In genomic region chr1:47867447-47868347, GRCh38 we compare ENCODE assay signal across 1 cellular context.
TF ChIP-seq lines count a peak whose summit lies in the region.

No MANE protein-coding gene starts in this region.

TF ChIP-seq in HepG2, 621 proteins besides CTCF, POLR2A, EP300 and RAD21 (continued from another document and continues in another):
- TF ChIP-seq ARID3A (IDR thresholded peaks at IDR 0.05; ENCODE audit: low read depth, low read length): no peak; the same call in 1 of the 2 replicates
- TF ChIP-seq GTF2F1 (IDR thresholded peaks at IDR 0.05; ENCODE audit: low read length): no peak
- no peak for TF ChIP-seq ZNF7 (CRISPR knock-in tag; IDR thresholded peaks at IDR 0.05)
- no peak for TF ChIP-seq HIVEP1 (CRISPR knock-in tag; IDR thresholded peaks at IDR 0.05)
- no peak for TF ChIP-seq ARID4A (CRISPR knock-in tag; IDR thresholded peaks at IDR 0.05; ENCODE audit: borderline replicate concordance)
- TF ChIP-seq ZNF563 (CRISPR knock-in tag; IDR thresholded peaks at IDR 0.05): no peak
- TF ChIP-seq, protein P1, sequence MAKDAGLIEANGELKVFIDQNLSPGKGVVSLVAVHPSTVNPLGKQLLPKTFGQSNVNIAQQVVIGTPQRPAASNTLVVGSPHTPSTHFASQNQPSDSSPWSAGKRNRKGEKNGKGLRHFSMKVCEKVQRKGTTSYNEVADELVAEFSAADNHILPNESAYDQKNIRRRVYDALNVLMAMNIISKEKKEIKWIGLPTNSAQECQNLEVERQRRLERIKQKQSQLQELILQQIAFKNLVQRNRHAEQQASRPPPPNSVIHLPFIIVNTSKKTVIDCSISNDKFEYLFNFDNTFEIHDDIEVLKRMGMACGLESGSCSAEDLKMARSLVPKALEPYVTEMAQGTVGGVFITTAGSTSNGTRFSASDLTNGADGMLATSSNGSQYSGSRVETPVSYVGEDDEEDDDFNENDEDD (CRISPR knock-in tag; IDR thresholded peaks at IDR 0.05; ENCODE audit: borderline replicate concordance): no peak
- TF ChIP-seq TCF12 (IDR thresholded peaks at IDR 0.05): no peak
- TF ChIP-seq TCF12 (CRISPR knock-in tag; IDR thresholded peaks at IDR 0.05): peak; percentile 71
- TF ChIP-seq, protein P2, sequence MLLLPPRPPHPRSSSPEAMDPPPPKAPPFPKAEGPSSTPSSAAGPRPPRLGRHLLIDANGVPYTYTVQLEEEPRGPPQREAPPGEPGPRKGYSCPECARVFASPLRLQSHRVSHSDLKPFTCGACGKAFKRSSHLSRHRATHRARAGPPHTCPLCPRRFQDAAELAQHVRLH (CRISPR knock-in tag; IDR thresholded peaks at IDR 0.05; ENCODE audit: borderline replicate concordance, low read depth): no peak; the same call in 1 of the 2 replicates
- TF ChIP-seq YY1 (IDR thresholded peaks at IDR 0.05; ENCODE audit: insufficient read depth, insufficient replicate concordance, low read depth, low read length): no peak
- TF ChIP-seq GPN1 (CRISPR knock-in tag; IDR thresholded peaks at IDR 0.05; ENCODE audit: borderline replicate concordance): no peak
- TF ChIP-seq, protein P3, sequence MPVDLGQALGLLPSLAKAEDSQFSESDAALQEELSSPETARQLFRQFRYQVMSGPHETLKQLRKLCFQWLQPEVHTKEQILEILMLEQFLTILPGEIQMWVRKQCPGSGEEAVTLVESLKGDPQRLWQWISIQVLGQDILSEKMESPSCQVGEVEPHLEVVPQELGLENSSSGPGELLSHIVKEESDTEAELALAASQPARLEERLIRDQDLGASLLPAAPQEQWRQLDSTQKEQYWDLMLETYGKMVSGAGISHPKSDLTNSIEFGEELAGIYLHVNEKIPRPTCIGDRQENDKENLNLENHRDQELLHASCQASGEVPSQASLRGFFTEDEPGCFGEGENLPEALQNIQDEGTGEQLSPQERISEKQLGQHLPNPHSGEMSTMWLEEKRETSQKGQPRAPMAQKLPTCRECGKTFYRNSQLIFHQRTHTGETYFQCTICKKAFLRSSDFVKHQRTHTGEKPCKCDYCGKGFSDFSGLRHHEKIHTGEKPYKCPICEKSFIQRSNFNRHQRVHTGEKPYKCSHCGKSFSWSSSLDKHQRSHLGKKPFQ (CRISPR knock-in tag; IDR thresholded peaks at IDR 0.05; ENCODE audit: insufficient replicate concordance): peak; percentile 82
- no peak for TF ChIP-seq RELA (CRISPR knock-in tag; IDR thresholded peaks at IDR 0.05)
- TF ChIP-seq PAF1 (CRISPR knock-in tag; IDR thresholded peaks at IDR 0.05): no peak
- no peak for TF ChIP-seq ZNF598 (CRISPR knock-in tag; IDR thresholded peaks at IDR 0.05; ENCODE audit: borderline replicate concordance)
- TF ChIP-seq, protein P4, sequence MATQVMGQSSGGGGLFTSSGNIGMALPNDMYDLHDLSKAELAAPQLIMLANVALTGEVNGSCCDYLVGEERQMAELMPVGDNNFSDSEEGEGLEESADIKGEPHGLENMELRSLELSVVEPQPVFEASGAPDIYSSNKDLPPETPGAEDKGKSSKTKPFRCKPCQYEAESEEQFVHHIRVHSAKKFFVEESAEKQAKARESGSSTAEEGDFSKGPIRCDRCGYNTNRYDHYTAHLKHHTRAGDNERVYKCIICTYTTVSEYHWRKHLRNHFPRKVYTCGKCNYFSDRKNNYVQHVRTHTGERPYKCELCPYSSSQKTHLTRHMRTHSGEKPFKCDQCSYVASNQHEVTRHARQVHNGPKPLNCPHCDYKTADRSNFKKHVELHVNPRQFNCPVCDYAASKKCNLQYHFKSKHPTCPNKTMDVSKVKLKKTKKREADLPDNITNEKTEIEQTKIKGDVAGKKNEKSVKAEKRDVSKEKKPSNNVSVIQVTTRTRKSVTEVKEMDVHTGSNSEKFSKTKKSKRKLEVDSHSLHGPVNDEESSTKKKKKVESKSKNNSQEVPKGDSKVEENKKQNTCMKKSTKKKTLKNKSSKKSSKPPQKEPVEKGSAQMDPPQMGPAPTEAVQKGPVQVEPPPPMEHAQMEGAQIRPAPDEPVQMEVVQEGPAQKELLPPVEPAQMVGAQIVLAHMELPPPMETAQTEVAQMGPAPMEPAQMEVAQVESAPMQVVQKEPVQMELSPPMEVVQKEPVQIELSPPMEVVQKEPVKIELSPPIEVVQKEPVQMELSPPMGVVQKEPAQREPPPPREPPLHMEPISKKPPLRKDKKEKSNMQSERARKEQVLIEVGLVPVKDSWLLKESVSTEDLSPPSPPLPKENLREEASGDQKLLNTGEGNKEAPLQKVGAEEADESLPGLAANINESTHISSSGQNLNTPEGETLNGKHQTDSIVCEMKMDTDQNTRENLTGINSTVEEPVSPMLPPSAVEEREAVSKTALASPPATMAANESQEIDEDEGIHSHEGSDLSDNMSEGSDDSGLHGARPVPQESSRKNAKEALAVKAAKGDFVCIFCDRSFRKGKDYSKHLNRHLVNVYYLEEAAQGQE (IDR thresholded peaks at IDR 0.05; ENCODE audit: borderline replicate concordance in 1 of 2, low read depth in 1 of 2, low read length in 2 of 2): no peak
- TF ChIP-seq DMAP1 (CRISPR knock-in tag; IDR thresholded peaks at IDR 0.05): 0 out of 2 replicates have a peak, but pooled peaks have one; percentile 32
- TF ChIP-seq ZNF33A (CRISPR knock-in tag; IDR thresholded peaks at IDR 0.05; ENCODE audit: borderline replicate concordance): no peak
- TF ChIP-seq, protein P5, sequence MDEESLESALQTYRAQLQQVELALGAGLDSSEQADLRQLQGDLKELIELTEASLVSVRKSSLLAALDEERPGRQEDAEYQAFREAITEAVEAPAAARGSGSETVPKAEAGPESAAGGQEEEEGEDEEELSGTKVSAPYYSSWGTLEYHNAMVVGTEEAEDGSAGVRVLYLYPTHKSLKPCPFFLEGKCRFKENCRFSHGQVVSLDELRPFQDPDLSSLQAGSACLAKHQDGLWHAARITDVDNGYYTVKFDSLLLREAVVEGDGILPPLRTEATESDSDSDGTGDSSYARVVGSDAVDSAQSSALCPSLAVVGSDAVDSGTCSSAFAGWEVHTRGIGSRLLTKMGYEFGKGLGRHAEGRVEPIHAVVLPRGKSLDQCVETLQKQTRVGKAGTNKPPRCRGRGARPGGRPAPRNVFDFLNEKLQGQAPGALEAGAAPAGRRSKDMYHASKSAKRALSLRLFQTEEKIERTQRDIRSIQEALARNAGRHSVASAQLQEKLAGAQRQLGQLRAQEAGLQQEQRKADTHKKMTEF (CRISPR knock-in tag; IDR thresholded peaks at IDR 0.05): no peak; the same call in 1 of the 2 replicates
- TF ChIP-seq ZNF451 (CRISPR knock-in tag; IDR thresholded peaks at IDR 0.05): no peak
- TF ChIP-seq, protein P6, sequence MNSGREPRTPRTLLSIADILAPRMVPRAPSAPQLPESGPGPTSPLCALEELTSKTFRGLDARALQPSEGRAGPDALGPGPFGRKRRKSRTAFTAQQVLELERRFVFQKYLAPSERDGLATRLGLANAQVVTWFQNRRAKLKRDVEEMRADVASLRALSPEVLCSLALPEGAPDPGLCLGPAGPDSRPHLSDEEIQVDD (CRISPR knock-in tag; IDR thresholded peaks at IDR 0.05; ENCODE audit: borderline replicate concordance): no peak
- TF ChIP-seq ZBTB8A (CRISPR knock-in tag; IDR thresholded peaks at IDR 0.05; ENCODE audit: borderline replicate concordance, low read depth): no peak
- peak; percentile 41; the same call in 1 of the 2 replicates for TF ChIP-seq NR2F6 (IDR thresholded peaks at IDR 0.05)
- TF ChIP-seq NR2F6 (CRISPR knock-in tag; IDR thresholded peaks at IDR 0.05): peak; percentile 68
- TF ChIP-seq ZNF501 (CRISPR knock-in tag; IDR thresholded peaks at IDR 0.05): no peak
- no peak for TF ChIP-seq ZNF256 (CRISPR knock-in tag; conservative IDR thresholded peaks at IDR 0.05)
- TF ChIP-seq ZBTB43 (CRISPR knock-in tag; conservative IDR thresholded peaks at IDR 0.05): no peak
- TF ChIP-seq GTF3A (CRISPR knock-in tag; conservative IDR thresholded peaks at IDR 0.05): no peak
- no peak for TF ChIP-seq ZNF274 (CRISPR knock-in tag; IDR thresholded peaks at IDR 0.05)
- TF ChIP-seq CREM (IDR thresholded peaks at IDR 0.05): peak; percentile 76
- no peak for TF ChIP-seq CREM (CRISPR knock-in tag; IDR thresholded peaks at IDR 0.05)
- TF ChIP-seq ZNF460 (CRISPR knock-in tag; IDR thresholded peaks at IDR 0.05; ENCODE audit: borderline replicate concordance): no peak
- no peak for TF ChIP-seq ZNF570 (CRISPR knock-in tag; IDR thresholded peaks at IDR 0.05; ENCODE audit: borderline replicate concordance)
- TF ChIP-seq SIX1 (CRISPR knock-in tag; IDR thresholded peaks at IDR 0.05; ENCODE audit: borderline replicate concordance): 0 out of 2 replicates have a peak, but pooled peaks have one; percentile 21
- TF ChIP-seq, protein P7, sequence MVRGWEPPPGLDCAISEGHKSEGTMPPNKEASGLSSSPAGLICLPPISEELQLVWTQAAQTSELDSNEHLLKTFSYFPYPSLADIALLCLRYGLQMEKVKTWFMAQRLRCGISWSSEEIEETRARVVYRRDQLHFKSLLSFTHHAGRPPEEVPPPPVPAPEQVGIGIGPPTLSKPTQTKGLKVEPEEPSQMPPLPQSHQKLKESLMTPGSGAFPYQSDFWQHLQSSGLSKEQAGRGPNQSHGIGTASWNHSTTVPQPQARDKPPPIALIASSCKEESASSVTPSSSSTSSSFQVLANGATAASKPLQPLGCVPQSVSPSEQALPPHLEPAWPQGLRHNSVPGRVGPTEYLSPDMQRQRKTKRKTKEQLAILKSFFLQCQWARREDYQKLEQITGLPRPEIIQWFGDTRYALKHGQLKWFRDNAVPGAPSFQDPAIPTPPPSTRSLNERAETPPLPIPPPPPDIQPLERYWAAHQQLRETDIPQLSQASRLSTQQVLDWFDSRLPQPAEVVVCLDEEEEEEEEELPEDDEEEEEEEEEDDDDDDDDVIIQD (CRISPR knock-in tag; IDR thresholded peaks at IDR 0.05; ENCODE audit: low read depth): no peak
- TF ChIP-seq MATR3 (CRISPR knock-in tag; IDR thresholded peaks at IDR 0.05): no peak
- no peak for TF ChIP-seq ZC3H4 (CRISPR knock-in tag; IDR thresholded peaks at IDR 0.05; ENCODE audit: borderline replicate concordance)
- no peak for TF ChIP-seq ZNF615 (CRISPR knock-in tag; IDR thresholded peaks at IDR 0.05; ENCODE audit: borderline replicate concordance)
- TF ChIP-seq, protein P8, sequence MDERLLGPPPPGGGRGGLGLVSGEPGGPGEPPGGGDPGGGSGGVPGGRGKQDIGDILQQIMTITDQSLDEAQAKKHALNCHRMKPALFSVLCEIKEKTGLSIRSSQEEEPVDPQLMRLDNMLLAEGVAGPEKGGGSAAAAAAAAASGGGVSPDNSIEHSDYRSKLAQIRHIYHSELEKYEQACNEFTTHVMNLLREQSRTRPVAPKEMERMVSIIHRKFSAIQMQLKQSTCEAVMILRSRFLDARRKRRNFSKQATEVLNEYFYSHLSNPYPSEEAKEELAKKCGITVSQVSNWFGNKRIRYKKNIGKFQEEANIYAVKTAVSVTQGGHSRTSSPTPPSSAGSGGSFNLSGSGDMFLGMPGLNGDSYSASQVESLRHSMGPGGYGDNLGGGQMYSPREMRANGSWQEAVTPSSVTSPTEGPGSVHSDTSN (CRISPR knock-in tag; IDR thresholded peaks at IDR 0.05): no peak
- no peak for TF ChIP-seq ZNF513 (CRISPR knock-in tag; conservative IDR thresholded peaks at IDR 0.05)
- TF ChIP-seq PHF20 (CRISPR knock-in tag; IDR thresholded peaks at IDR 0.05): no peak
